1 cellular context compared by ENCODE assay signal in the genomic region with DNA sequence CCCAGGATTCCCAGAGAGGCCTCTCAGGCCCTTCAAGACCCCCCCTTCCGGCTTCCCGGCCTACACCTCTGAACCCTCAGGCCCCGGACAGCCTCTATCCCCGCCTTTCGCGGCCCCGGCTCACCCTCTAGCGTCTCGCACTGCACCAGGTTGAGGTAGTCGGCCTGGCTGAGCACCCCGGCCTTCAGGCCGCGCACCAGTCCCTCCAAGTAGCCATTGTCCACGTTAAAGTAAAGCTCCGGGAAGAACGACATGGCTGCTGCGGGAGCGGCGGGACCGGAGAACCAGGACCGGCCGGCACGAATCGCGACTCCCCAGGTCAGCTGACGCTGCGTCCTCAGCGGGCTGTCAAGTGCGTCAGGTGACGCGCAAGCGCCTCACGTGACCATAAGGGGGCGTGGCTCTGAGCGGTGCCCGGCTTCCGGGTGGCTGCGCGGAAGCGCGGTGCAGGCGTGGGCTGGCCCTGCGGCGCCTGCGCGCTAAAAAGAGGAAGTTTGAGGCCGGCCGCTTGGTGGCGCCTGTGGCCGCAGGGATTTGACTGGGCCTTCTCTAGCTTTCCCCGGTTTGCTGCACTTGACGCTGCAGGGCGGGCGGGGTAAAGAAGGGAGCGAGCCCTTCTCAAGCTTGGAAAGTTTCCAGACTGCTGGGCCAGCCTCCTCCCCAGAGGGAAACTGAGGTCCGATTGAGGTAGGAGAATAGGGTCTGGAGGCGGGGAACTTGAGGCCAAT.
TF ChIP-seq lines count a peak whose summit lies in the region.

A gene (minus strand): TSS at position 325 of the 728 bp plus-strand sequence. CDS start 71 bp downstream, at position 254.

TF ChIP-seq in HepG2, 621 proteins besides CTCF, POLR2A, EP300 and RAD21 (continued from another document and continues in another):
- TF ChIP-seq NCOA2 (CRISPR knock-in tag; IDR thresholded peaks at IDR 0.05) (peak; percentile 73; the same call in 1 of the 2 replicates), SP1 (IDR thresholded peaks at IDR 0.05) (no peak), SP1 (CRISPR knock-in tag; IDR thresholded peaks at IDR 0.05) (peak; percentile 99), ZBTB42 (CRISPR knock-in tag; IDR thresholded peaks at IDR 0.05) (no peak), CREM (IDR thresholded peaks at IDR 0.05) (peak; percentile 64), CREM (CRISPR knock-in tag; IDR thresholded peaks at IDR 0.05) (peak; percentile 30; the same call in 1 of the 2 replicates), ZNF124 (CRISPR knock-in tag; IDR thresholded peaks at IDR 0.05) (peak; percentile 58; the same call in 1 of the 2 replicates), ZNF44 (CRISPR knock-in tag; IDR thresholded peaks at IDR 0.05) (peak; percentile 96; the same call in 1 of the 2 replicates), IKZF4 (CRISPR knock-in tag; IDR thresholded peaks at IDR 0.05; ENCODE audit: borderline replicate concordance, low read depth, not compliant biosample characterization) (no peak), CHCHD3 (CRISPR knock-in tag; IDR thresholded peaks at IDR 0.05) (0 out of 2 replicates have a peak, but pooled peaks have one; percentile 27), ZNF709 (CRISPR knock-in tag; IDR thresholded peaks at IDR 0.05) (peak; percentile 91), ZNF33B (CRISPR knock-in tag; IDR thresholded peaks at IDR 0.05) (no peak; the same call in 1 of the 2 replicates), RBM39 (IDR thresholded peaks at IDR 0.05; ENCODE audit: low read depth, low read length, poor library complexity, severe bottlenecking) (peak; percentile 92), HIVEP1 (CRISPR knock-in tag; IDR thresholded peaks at IDR 0.05) (peak; percentile 86), NFIB (CRISPR knock-in tag; IDR thresholded peaks at IDR 0.05; ENCODE audit: borderline replicate concordance) (no peak), GFI1 (CRISPR knock-in tag; IDR thresholded peaks at IDR 0.05; ENCODE audit: borderline replicate concordance) (peak; percentile 54; the same call in 1 of the 2 replicates), PAWR (CRISPR knock-in tag; IDR thresholded peaks at IDR 0.05; ENCODE audit: borderline replicate concordance) (0 out of 2 replicates have a peak, but pooled peaks have one; percentile 31), RARA (CRISPR knock-in tag; IDR thresholded peaks at IDR 0.05) (no peak), U2AF2 (IDR thresholded peaks at IDR 0.05; ENCODE audit: low read depth, low read length) (0 out of 2 replicates have a peak, but pooled peaks have one; percentile 30), POGZ (CRISPR knock-in tag; IDR thresholded peaks at IDR 0.05) (peak; percentile 89), GTF2F1 (IDR thresholded peaks at IDR 0.05; ENCODE audit: low read length) (peak; percentile 86; the same call in 1 of the 2 replicates), HMGA1 (CRISPR knock-in tag; conservative IDR thresholded peaks at IDR 0.05) (no peak), NR1H2 (CRISPR knock-in tag; IDR thresholded peaks at IDR 0.05; ENCODE audit: borderline replicate concordance, low read depth) (peak; percentile 40; the same call in 1 of the 2 replicates), ZNF792 (CRISPR knock-in tag; IDR thresholded peaks at IDR 0.05) (peak; percentile 98), MTF2 (CRISPR knock-in tag; IDR thresholded peaks at IDR 0.05; ENCODE audit: borderline replicate concordance) (peak; percentile 92), ZNF367 (CRISPR knock-in tag; IDR thresholded peaks at IDR 0.05; ENCODE audit: borderline replicate concordance) (no peak), CC2D1A (CRISPR knock-in tag; IDR thresholded peaks at IDR 0.05) (no peak), ZNF552 (CRISPR knock-in tag; IDR thresholded peaks at IDR 0.05; ENCODE audit: borderline replicate concordance) (peak; percentile 23; the same call in 1 of the 2 replicates), RFXAP (CRISPR knock-in tag; IDR thresholded peaks at IDR 0.05; ENCODE audit: borderline replicate concordance) (peak; percentile 86), SRY (CRISPR knock-in tag; IDR thresholded peaks at IDR 0.05) (peak; percentile 60; the same call in 1 of the 2 replicates), ZFX (CRISPR knock-in tag; IDR thresholded peaks at IDR 0.05; ENCODE audit: low read depth) (peak; percentile 95), CEBPB (IDR thresholded peaks at IDR 0.05; ENCODE audit: borderline replicate concordance, low read depth, low read length) (no peak), ZNF441 (CRISPR knock-in tag; IDR thresholded peaks at IDR 0.05; ENCODE audit: borderline replicate concordance) (0 out of 2 replicates have a peak, but pooled peaks have one; percentile 14), ZBTB7A (CRISPR knock-in tag; IDR thresholded peaks at IDR 0.05) (peak; percentile 90), ZNF629 (CRISPR knock-in tag; conservative IDR thresholded peaks at IDR 0.05) (no peak), ETV6 (CRISPR knock-in tag; conservative IDR thresholded peaks at IDR 0.05) (peak; percentile 92), NFYB (CRISPR knock-in tag; IDR thresholded peaks at IDR 0.05) (peak; percentile 38)
- TF ChIP-seq, protein P1, sequence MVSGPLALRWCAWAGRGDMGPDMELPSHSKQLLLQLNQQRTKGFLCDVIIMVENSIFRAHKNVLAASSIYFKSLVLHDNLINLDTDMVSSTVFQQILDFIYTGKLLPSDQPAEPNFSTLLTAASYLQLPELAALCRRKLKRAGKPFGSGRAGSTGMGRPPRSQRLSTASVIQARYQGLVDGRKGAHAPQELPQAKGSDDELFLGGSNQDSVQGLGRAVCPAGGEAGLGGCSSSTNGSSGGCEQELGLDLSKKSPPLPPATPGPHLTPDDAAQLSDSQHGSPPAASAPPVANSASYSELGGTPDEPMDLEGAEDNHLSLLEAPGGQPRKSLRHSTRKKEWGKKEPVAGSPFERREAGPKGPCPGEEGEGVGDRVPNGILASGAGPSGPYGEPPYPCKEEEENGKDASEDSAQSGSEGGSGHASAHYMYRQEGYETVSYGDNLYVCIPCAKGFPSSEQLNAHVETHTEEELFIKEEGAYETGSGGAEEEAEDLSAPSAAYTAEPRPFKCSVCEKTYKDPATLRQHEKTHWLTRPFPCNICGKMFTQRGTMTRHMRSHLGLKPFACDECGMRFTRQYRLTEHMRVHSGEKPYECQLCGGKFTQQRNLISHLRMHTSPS (CRISPR knock-in tag; IDR thresholded peaks at IDR 0.05; ENCODE audit: low read depth): no peak; the same call in 1 of the 2 replicates
- TF ChIP-seq, protein P2, sequence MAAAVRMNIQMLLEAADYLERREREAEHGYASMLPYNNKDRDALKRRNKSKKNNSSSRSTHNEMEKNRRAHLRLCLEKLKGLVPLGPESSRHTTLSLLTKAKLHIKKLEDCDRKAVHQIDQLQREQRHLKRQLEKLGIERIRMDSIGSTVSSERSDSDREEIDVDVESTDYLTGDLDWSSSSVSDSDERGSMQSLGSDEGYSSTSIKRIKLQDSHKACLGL (CRISPR knock-in tag; IDR thresholded peaks at IDR 0.05): peak; percentile 64
- TF ChIP-seq, protein P3, sequence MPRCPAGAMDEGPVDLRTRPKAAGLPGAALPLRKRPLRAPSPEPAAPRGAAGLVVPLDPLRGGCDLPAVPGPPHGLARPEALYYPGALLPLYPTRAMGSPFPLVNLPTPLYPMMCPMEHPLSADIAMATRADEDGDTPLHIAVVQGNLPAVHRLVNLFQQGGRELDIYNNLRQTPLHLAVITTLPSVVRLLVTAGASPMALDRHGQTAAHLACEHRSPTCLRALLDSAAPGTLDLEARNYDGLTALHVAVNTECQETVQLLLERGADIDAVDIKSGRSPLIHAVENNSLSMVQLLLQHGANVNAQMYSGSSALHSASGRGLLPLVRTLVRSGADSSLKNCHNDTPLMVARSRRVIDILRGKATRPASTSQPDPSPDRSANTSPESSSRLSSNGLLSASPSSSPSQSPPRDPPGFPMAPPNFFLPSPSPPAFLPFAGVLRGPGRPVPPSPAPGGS (CRISPR knock-in tag; IDR thresholded peaks at IDR 0.05): peak; percentile 88; the same call in 1 of the 2 replicates
- TF ChIP-seq, protein P4, sequence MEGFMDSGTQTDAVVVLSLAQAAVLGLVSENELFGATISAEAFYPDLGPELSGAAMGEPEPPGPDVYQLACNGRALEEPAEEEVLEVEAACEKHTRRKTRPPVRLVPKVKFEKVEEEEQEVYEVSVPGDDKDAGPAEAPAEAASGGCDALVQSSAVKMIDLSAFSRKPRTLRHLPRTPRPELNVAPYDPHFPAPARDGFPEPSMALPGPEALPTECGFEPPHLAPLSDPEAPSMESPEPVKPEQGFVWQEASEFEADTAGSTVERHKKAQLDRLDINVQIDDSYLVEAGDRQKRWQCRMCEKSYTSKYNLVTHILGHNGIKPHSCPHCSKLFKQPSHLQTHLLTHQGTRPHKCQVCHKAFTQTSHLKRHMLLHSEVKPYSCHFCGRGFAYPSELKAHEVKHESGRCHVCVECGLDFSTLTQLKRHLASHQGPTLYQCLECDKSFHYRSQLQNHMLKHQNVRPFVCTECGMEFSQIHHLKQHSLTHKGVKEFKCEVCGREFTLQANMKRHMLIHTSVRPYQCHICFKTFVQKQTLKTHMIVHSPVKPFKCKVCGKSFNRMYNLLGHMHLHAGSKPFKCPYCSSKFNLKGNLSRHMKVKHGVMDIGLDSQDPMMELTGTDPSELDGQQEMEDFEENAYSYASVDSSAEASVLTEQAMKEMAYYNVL (CRISPR knock-in tag; IDR thresholded peaks at IDR 0.05; ENCODE audit: borderline replicate concordance): no peak
- TF ChIP-seq, protein P5, sequence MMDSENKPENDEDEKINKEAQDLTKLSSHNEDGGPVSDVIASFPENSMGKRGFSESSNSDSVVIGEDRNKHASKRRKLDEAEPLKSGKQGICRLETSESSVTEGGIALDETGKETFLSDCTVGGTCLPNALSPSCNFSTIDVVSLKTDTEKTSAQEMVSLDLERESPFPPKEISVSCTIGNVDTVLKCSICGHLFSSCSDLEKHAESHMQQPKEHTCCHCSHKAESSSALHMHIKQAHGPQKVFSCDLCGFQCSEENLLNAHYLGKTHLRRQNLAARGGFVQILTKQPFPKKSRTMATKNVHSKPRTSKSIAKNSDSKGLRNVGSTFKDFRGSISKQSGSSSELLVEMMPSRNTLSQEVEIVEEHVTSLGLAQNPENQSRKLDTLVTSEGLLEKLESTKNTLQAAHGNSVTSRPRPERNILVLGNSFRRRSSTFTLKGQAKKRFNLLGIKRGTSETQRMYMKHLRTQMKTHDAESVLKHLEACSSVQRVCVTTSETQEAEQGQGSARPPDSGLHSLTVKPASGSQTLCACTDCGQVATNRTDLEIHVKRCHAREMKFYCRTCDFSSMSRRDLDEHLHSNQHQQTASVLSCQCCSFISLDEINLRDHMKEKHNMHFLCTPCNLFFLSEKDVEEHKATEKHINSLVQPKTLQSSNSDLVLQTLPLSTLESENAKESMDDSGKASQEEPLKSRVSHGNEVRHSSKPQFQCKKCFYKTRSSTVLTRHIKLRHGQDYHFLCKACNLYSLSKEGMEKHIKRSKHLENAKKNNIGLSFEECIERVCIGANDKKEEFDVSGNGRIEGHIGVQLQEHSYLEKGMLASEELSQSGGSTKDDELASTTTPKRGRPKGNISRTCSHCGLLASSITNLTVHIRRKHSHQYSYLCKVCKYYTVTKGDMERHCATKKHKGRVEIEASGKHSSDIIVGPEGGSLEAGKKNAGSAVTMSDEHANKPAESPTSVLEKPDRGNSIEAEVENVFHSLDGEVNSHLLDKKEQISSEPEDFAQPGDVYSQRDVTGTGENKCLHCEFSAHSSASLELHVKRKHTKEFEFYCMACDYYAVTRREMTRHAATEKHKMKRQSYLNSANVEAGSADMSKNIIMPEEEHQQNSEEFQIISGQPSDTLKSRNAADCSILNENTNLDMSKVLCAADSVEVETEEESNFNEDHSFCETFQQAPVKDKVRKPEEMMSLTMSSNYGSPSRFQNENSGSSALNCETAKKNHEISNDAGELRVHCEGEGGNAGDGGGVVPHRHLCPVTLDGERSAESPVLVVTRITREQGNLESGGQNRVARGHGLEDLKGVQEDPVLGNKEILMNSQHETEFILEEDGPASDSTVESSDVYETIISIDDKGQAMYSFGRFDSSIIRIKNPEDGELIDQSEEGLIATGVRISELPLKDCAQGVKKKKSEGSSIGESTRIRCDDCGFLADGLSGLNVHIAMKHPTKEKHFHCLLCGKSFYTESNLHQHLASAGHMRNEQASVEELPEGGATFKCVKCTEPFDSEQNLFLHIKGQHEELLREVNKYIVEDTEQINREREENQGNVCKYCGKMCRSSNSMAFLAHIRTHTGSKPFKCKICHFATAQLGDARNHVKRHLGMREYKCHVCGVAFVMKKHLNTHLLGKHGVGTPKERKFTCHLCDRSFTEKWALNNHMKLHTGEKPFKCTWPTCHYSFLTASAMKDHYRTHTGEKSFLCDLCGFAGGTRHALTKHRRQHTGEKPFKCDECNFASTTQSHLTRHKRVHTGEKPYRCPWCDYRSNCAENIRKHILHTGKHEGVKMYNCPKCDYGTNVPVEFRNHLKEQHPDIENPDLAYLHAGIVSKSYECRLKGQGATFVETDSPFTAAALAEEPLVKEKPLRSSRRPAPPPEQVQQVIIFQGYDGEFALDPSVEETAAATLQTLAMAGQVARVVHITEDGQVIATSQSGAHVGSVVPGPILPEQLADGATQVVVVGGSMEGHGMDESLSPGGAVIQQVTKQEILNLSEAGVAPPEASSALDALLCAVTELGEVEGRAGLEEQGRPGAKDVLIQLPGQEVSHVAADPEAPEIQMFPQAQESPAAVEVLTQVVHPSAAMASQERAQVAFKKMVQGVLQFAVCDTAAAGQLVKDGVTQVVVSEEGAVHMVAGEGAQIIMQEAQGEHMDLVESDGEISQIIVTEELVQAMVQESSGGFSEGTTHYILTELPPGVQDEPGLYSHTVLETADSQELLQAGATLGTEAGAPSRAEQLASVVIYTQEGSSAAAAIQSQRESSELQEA (CRISPR knock-in tag; IDR thresholded peaks at IDR 0.05; ENCODE audit: not compliant biosample characterization): peak; percentile 28
- TF ChIP-seq, protein P6, sequence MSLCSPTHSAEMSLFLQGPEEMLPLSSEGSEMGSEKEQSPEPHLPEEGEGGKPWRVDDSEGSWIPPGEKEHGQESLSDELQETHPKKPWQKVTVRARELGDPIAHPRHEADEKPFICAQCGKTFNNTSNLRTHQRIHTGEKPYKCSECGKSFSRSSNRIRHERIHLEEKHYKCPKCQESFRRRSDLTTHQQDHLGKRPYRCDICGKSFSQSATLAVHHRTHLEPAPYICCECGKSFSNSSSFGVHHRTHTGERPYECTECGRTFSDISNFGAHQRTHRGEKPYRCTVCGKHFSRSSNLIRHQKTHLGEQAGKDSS (CRISPR knock-in tag; IDR thresholded peaks at IDR 0.05; ENCODE audit: borderline replicate concordance, low read depth): peak; percentile 23; the same call in 1 of the 2 replicates
- TF ChIP-seq, protein P7, sequence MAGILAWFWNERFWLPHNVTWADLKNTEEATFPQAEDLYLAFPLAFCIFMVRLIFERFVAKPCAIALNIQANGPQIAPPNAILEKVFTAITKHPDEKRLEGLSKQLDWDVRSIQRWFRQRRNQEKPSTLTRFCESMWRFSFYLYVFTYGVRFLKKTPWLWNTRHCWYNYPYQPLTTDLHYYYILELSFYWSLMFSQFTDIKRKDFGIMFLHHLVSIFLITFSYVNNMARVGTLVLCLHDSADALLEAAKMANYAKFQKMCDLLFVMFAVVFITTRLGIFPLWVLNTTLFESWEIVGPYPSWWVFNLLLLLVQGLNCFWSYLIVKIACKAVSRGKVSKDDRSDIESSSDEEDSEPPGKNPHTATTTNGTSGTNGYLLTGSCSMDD (CRISPR knock-in tag; IDR thresholded peaks at IDR 0.05): peak; percentile 78; the same call in 1 of the 2 replicates
- TF ChIP-seq, protein P8, sequence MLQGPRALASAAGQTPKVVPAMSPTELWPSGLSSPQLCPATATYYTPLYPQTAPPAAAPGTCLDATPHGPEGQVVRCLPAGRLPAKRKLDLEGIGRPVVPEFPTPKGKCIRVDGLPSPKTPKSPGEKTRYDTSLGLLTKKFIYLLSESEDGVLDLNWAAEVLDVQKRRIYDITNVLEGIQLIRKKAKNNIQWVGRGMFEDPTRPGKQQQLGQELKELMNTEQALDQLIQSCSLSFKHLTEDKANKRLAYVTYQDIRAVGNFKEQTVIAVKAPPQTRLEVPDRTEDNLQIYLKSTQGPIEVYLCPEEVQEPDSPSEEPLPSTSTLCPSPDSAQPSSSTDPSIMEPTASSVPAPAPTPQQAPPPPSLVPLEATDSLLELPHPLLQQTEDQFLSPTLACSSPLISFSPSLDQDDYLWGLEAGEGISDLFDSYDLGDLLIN (CRISPR knock-in tag; IDR thresholded peaks at IDR 0.05; ENCODE audit: borderline replicate concordance): peak; percentile 86; the same call in 1 of the 2 replicates
